ENCODE assay signal across 1 cellular context in genomic region chr18:812673-813404, GRCh38.
TF ChIP-seq lines count a peak whose summit lies in the region.

No MANE protein-coding gene starts in this region.

TF ChIP-seq in K562, 482 proteins besides CTCF, POLR2A, EP300 and RAD21 (continued from another document and continues in another):
- TF ChIP-seq MGA (IDR thresholded peaks at IDR 0.05) (no peak), ZSCAN29 (IDR thresholded peaks at IDR 0.05) (peak; percentile 20; the same call in 1 of the 2 replicates), HBP1 (CRISPR knock-in tag; IDR thresholded peaks at IDR 0.05) (peak; percentile 11; the same call in 1 of the 2 replicates), ATF4 (CRISPR knock-in tag; IDR thresholded peaks at IDR 0.05) (no peak), THAP12 (CRISPR knock-in tag; IDR thresholded peaks at IDR 0.05) (no peak), CBX3 (IDR thresholded peaks at IDR 0.05; ENCODE audit: borderline replicate concordance in 1 of 2, low read length in 2 of 2) (no peak; a peak in 2 of 3 replicates), FOXA3 (CRISPR knock-in tag; conservative IDR thresholded peaks at IDR 0.05 in 1 of 2, IDR thresholded peaks at IDR 0.05 in 1 of 2) (peak; percentile 41 to 80; a peak in 3 of 4 replicates), KDM1A (IDR thresholded peaks at IDR 0.05) (no peak), PURB (CRISPR knock-in tag; IDR thresholded peaks at IDR 0.05; ENCODE audit: low read depth) (no peak), ASH1L (IDR thresholded peaks at IDR 0.05; ENCODE audit: borderline replicate concordance, low read depth, partially characterized antibody) (peak; percentile 10), GABPB2 (CRISPR knock-in tag; conservative IDR thresholded peaks at IDR 0.05) (no peak), BACH1 (tag; IDR thresholded peaks at IDR 0.05) (peak; percentile 62; the same call in 1 of the 2 replicates), ILF3 (IDR thresholded peaks at IDR 0.05; ENCODE audit: borderline replicate concordance) (no peak), RBM39 (optimal IDR thresholded peaks at IDR 0.05; ENCODE audit: low read depth, low read length) (no peak), SMAD3 (CRISPR knock-in tag; conservative IDR thresholded peaks at IDR 0.05) (no peak), RBM34 (IDR thresholded peaks at IDR 0.05; ENCODE audit: borderline replicate concordance, insufficient read depth, low read length) (no peak), PTBP1 (IDR thresholded peaks at IDR 0.05; ENCODE audit: low read depth, low read length) (no peak), ZNF133 (CRISPR knock-in tag; IDR thresholded peaks at IDR 0.05) (no peak), XRCC3 (IDR thresholded peaks at IDR 0.05) (no peak), NKRF (IDR thresholded peaks at IDR 0.05; ENCODE audit: borderline replicate concordance) (peak; percentile 56), ATF1 (CRISPR knock-in tag; IDR thresholded peaks at IDR 0.05) (no peak), ATF1 (tag; IDR thresholded peaks at IDR 0.05) (peak; percentile 74), NCOR1 (IDR thresholded peaks at IDR 0.05) (no peak), SRSF1 (IDR thresholded peaks at IDR 0.05; ENCODE audit: low read depth, low read length) (no peak), MAFG (tag; conservative IDR thresholded peaks at IDR 0.05) (no peak), NFIC (IDR thresholded peaks at IDR 0.05) (no peak), TCFL5 (CRISPR knock-in tag; conservative IDR thresholded peaks at IDR 0.05) (no peak)
- TF ChIP-seq, protein P1, sequence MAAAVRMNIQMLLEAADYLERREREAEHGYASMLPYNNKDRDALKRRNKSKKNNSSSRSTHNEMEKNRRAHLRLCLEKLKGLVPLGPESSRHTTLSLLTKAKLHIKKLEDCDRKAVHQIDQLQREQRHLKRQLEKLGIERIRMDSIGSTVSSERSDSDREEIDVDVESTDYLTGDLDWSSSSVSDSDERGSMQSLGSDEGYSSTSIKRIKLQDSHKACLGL (CRISPR knock-in tag; IDR thresholded peaks at IDR 0.05; ENCODE audit: borderline replicate concordance, poor library complexity, severe bottlenecking), result no peak
- TF ChIP-seq, protein P2, sequence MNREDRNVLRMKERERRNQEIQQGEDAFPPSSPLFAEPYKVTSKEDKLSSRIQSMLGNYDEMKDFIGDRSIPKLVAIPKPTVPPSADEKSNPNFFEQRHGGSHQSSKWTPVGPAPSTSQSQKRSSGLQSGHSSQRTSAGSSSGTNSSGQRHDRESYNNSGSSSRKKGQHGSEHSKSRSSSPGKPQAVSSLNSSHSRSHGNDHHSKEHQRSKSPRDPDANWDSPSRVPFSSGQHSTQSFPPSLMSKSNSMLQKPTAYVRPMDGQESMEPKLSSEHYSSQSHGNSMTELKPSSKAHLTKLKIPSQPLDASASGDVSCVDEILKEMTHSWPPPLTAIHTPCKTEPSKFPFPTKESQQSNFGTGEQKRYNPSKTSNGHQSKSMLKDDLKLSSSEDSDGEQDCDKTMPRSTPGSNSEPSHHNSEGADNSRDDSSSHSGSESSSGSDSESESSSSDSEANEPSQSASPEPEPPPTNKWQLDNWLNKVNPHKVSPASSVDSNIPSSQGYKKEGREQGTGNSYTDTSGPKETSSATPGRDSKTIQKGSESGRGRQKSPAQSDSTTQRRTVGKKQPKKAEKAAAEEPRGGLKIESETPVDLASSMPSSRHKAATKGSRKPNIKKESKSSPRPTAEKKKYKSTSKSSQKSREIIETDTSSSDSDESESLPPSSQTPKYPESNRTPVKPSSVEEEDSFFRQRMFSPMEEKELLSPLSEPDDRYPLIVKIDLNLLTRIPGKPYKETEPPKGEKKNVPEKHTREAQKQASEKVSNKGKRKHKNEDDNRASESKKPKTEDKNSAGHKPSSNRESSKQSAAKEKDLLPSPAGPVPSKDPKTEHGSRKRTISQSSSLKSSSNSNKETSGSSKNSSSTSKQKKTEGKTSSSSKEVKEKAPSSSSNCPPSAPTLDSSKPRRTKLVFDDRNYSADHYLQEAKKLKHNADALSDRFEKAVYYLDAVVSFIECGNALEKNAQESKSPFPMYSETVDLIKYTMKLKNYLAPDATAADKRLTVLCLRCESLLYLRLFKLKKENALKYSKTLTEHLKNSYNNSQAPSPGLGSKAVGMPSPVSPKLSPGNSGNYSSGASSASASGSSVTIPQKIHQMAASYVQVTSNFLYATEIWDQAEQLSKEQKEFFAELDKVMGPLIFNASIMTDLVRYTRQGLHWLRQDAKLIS (CRISPR knock-in tag; IDR thresholded peaks at IDR 0.05), result peak; percentile 77
- TF ChIP-seq, protein P3, sequence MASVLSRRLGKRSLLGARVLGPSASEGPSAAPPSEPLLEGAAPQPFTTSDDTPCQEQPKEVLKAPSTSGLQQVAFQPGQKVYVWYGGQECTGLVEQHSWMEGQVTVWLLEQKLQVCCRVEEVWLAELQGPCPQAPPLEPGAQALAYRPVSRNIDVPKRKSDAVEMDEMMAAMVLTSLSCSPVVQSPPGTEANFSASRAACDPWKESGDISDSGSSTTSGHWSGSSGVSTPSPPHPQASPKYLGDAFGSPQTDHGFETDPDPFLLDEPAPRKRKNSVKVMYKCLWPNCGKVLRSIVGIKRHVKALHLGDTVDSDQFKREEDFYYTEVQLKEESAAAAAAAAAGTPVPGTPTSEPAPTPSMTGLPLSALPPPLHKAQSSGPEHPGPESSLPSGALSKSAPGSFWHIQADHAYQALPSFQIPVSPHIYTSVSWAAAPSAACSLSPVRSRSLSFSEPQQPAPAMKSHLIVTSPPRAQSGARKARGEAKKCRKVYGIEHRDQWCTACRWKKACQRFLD (CRISPR knock-in tag; IDR thresholded peaks at IDR 0.05), result no peak
